Comparison of ENCODE assay signal across 19 cellular contexts in genomic region chr22:39209756-39210155, GRCh38. TPM values are rescaled to one million over a fixed set of nuclear protein-coding genes. Genes with fewer than 3 reads are reported as not detected.
DNase-seq lines count a peak whose midpoint lies in the region; ATAC-seq and TF ChIP-seq lines count a peak whose summit lies in the region.
"Had no signal": no experiment of that assay in that cellular context is flagged by ENCODE, and none has a peak within 500 bp of the region (broad histone marks: within the 10 kb centered on the region; RNA-seq: fewer than 3 reads in every experiment).

No MANE protein-coding gene starts in this region.

- H3K27me3 ChIP-seq in endodermal cell (ENCODE audit: control insufficient read depth, insufficient read depth, low read length, poor library complexity, severe bottlenecking), result no peaks in the 10 kb centered on the region
- no peaks in the 10 kb centered on the region for H3K27me3 ChIP-seq in aorta (ENCODE audit: control insufficient read depth in 1 of 2, insufficient read depth in 2 of 2, low read length in 1 of 2)
- H3K27me3 ChIP-seq in A673 (replicated peaks; ENCODE audit: insufficient read depth, low read depth, low read length, poor library complexity), result no peaks in the 10 kb centered on the region
- H3K27me3 ChIP-seq: cardiac muscle cell, hepatocyte, SJCRH30, vagina had no signal

- ATAC-seq in left cardiac atrium (no peak), Right ventricle myocardium superior (ENCODE audit: poor library complexity) (no peak), aorta (ENCODE audit: low FRiP score) (no peak), GM21381 (IDR thresholded peaks at IDR 0.05; ENCODE audit: unreplicated experiment) (no peak), HG03196 (IDR thresholded peaks at IDR 0.05; ENCODE audit: unreplicated experiment) (no peak)
- ATAC-seq: stimulated activated naive B cell treated with anti-CD40 and anti-IgM and Interleukin-4, amounts not matched to agents 10 μg/mL and 1 μg/mL and 100 μg/mL, for 72 hours had no signal

- WGBS in endodermal cell (ENCODE audit: insufficient coverage in 1 of 2, insufficient read length in 1 of 2), 2 experiments, result 83 to 92% methylated on average over 6 to 9 of the region's 9 CpGs
- 84 to 92% methylated on average over 9 of the region's 9 CpGs for WGBS in aorta, 2 donors

- TF ChIP-seq CTCF in endodermal cell (conservative IDR thresholded peaks at IDR 0.05) (peak; percentile 29), A673 (conservative IDR thresholded peaks at IDR 0.05; ENCODE audit: low read depth, low read length) (no peak)

- CTCF ChIA-PET in A673 (lab: Charles Lee), result no interaction called here

- H3K4me3 ChIP-seq in endodermal cell (ENCODE audit: low read length) (no peak overlapping the region), aorta (ENCODE audit: low read length in 2 of 2) (no peak overlapping the region), A673 (ENCODE audit: low read depth, low read length, poor library complexity, severe bottlenecking) (no peak overlapping the region)
- H3K4me3 ChIP-seq: cardiac muscle cell, hepatocyte, SJCRH30, smooth muscle cell, vagina had no signal

- H3K4me1 ChIP-seq in endodermal cell (ENCODE audit: control insufficient read depth, insufficient read depth, low read length), result no peaks in the 10 kb centered on the region
- H3K4me1 ChIP-seq in aorta (ENCODE audit: control insufficient read depth in 1 of 2, insufficient read depth in 2 of 2, low read length in 2 of 2), result no peaks in the 10 kb centered on the region
- H3K4me1 ChIP-seq in A673 (ENCODE audit: insufficient read depth, low read length, poor library complexity, severe bottlenecking), result no peaks in the 10 kb centered on the region

- H3K4me3 Mint-ChIP-seq in endodermal cell, result no peak overlapping the region
- H3K4me3 Mint-ChIP-seq: activated naive CD8-positive, alpha-beta T cell treated with anti-CD3 and anti-CD28 coated beads for 36 hours; stimulated activated naive B cell treated with anti-CD40 and anti-IgM and Interleukin-4, amounts not matched to agents 10 μg/mL and 1 μg/mL and 100 μg/mL, for 72 hours; T-helper 2 cell treated with Interferon-gamma antibody and Interleukin-4, amounts not matched to agents 5 μg/mL and 100 μg/mL, for 36 hours had no signal

- H3K27ac ChIP-seq in endodermal cell (ENCODE audit: low read depth, low read length), result no peak overlapping the region
- no peak overlapping the region for H3K27ac ChIP-seq in aorta (ENCODE audit: low read depth in 1 of 2, low read length in 2 of 2)
- H3K27ac ChIP-seq in A673 (ENCODE audit: low read depth, low read length, poor library complexity, severe bottlenecking), result no peak overlapping the region
- H3K27ac ChIP-seq: cardiac muscle cell, hepatocyte, SJCRH30, vagina had no signal

- H3K9me3 ChIP-seq in endodermal cell (ENCODE audit: control insufficient read depth, low read length) (no peaks in the 10 kb centered on the region), aorta (ENCODE audit: control insufficient read depth, low read length) (no peaks in the 10 kb centered on the region), A673 (ENCODE audit: low read depth, low read length, poor library complexity, severe bottlenecking) (no peaks in the 10 kb centered on the region)
- H3K9me3 ChIP-seq: SJCRH30, vagina had no signal

- no peaks in the 10 kb centered on the region for H3K36me3 ChIP-seq in endodermal cell (ENCODE audit: control insufficient read depth, insufficient read depth, low read length)
- H3K36me3 ChIP-seq in aorta (ENCODE audit: control insufficient read depth in 1 of 2, insufficient read depth in 2 of 2, low read length in 1 of 2), result no peaks in the 10 kb centered on the region
- H3K36me3 ChIP-seq in A673 (ENCODE audit: insufficient read depth, low read length, poor library complexity, severe bottlenecking), result no peaks in the 10 kb centered on the region
- H3K36me3 ChIP-seq: cardiac muscle cell, SJCRH30, vagina had no signal

- H3K9me3 Mint-ChIP-seq in endodermal cell, result no peaks in the 10 kb centered on the region
- H3K9me3 Mint-ChIP-seq: activated naive CD8-positive, alpha-beta T cell treated with anti-CD3 and anti-CD28 coated beads for 36 hours; stimulated activated naive B cell treated with anti-CD40 and anti-IgM and Interleukin-4, amounts not matched to agents 10 μg/mL and 1 μg/mL and 100 μg/mL, for 72 hours; T-helper 2 cell treated with Interferon-gamma antibody and Interleukin-4, amounts not matched to agents 5 μg/mL and 100 μg/mL, for 36 hours had no signal

- intact Hi-C loops in left cardiac atrium (cut with DNase I), result no loop called here
- intact Hi-C loops in Right ventricle myocardium superior (cut with DNase I), result no loop called here
- intact Hi-C loops in aorta (cut with DNase I), result no loop called here
- intact Hi-C loops in A673 (cut with micrococcal nuclease; ENCODE audit: unreplicated experiment), result no loop called here

- H3K27me3 Mint-ChIP-seq in endodermal cell (ENCODE audit: insufficient read depth), result no peaks in the 10 kb centered on the region

- no peaks in the 10 kb centered on the region for H3K36me3 Mint-ChIP-seq in endodermal cell (ENCODE audit: low read depth)
- H3K36me3 Mint-ChIP-seq: activated naive CD8-positive, alpha-beta T cell treated with anti-CD3 and anti-CD28 coated beads for 36 hours; stimulated activated naive B cell treated with anti-CD40 and anti-IgM and Interleukin-4, amounts not matched to agents 10 μg/mL and 1 μg/mL and 100 μg/mL, for 72 hours had no signal

- no peak overlapping the region for H3K27ac Mint-ChIP-seq in endodermal cell
- H3K27ac Mint-ChIP-seq: activated naive CD8-positive, alpha-beta T cell treated with anti-CD3 and anti-CD28 coated beads for 36 hours; stimulated activated naive B cell treated with anti-CD40 and anti-IgM and Interleukin-4, amounts not matched to agents 10 μg/mL and 1 μg/mL and 100 μg/mL, for 72 hours; T-helper 2 cell treated with Interferon-gamma antibody and Interleukin-4, amounts not matched to agents 5 μg/mL and 100 μg/mL, for 36 hours had no signal

- POLR2A ChIA-PET in A673 (lab: Charles Lee; ENCODE audit: low non-redundant PET), result no interaction called here

- H3K4me1 Mint-ChIP-seq in endodermal cell, result peaks cover 20% of the 10 kb centered on the region

- no TSS peak for BruUV-seq in A673 (replicated peaks; lab: Mats Ljungman, UMichigan)

- peak; percentile 7 for DNase-seq in left cardiac atrium
- DNase-seq in Right ventricle myocardium superior, result no peak
- peak; percentile 75 for DNase-seq in NCI-H2196 treated with DMSO at 0.1 percent for 48 hours (lab: John Stamatoyannopoulos, UW; ENCODE audit: unreplicated experiment)
- DNase-seq in endodermal cell, result peak; percentile 66
- DNase-seq in aorta, result peak; percentile 25 to 73
- no peak for DNase-seq in A673 (ENCODE audit: low spot score)
- DNase-seq: activated CD4-positive, alpha-beta T cell treated with anti-CD3 and anti-CD28 coated beads for 4 hours; activated naive CD8-positive, alpha-beta T cell treated with anti-CD3 and anti-CD28 coated beads for 36 hours; effector memory CD4-positive, alpha-beta T cell; NCI-H1048; SJCRH30; stimulated activated naive B cell treated with anti-CD40 and anti-IgM and Interleukin-4, amounts not matched to agents 10 μg/mL and 1 μg/mL and 100 μg/mL, for 72 hours had no signal

- H3K9ac ChIP-seq in endodermal cell (ENCODE audit: extremely low read depth, low read length, poor library complexity, severe bottlenecking), result no peak overlapping the region

RNA-seq across cellular contexts. Expression of gene PDGFB, which starts 35.0 kb away (rescaled TPM):
- total RNA-seq in left cardiac atrium (10 to 100 TPM; 17.5 to 51.2 TPM), Right ventricle myocardium superior (16.2 TPM), endodermal cell (10 to 100 TPM in 1 of 2 donors, 1 to 10 TPM in 1; 5.9 to 10.4 TPM), aorta (10 to 100 TPM in 1 of 2 donors, 1 to 10 TPM in 1; 6.7 to 20.7 TPM), A673 (2021) (0.09 and 0.13 TPM in 2 replicates)
- 3.5 TPM for polyA plus RNA-seq in endodermal cell (2013, experiment 1 of 2)
- 3.3 TPM for polyA plus RNA-seq in endodermal cell (2013, experiment 2 of 2)
- 1 to 10 TPM in 1 of 2 donors, under 1 TPM in 1; 0.97 to 1.9 TPM for polyA plus RNA-seq in aorta

RNA-seq across cellular contexts. Expression of gene CBX7, which starts 57.3 kb away (rescaled TPM):
- total RNA-seq in left cardiac atrium, result 10 to 100 TPM; 54.5 to 63.7 TPM
- 69.9 TPM for total RNA-seq in Right ventricle myocardium superior
- total RNA-seq in endodermal cell, result 10 to 100 TPM; 14.2 to 22.0 TPM
- polyA plus RNA-seq in endodermal cell (2013, experiment 1 of 2), result 6.0 TPM
- polyA plus RNA-seq in endodermal cell (2013, experiment 2 of 2), result 5.8 TPM
- 10 to 100 TPM; 90.5 to 93.4 TPM for total RNA-seq in aorta
- polyA plus RNA-seq in aorta, result 100 to 1,000 TPM in 1 of 2 donors, 10 to 100 TPM in 1; 74.8 to 110 TPM
- total RNA-seq in A673 (2021), result 2.8 and 3.8 TPM in 2 replicates

Comparison
In these comparisons a context has a peak if more than half of its experiments do, and no peak if none do; other contexts are left out.
1. DNase-seq: peak in left cardiac atrium (single experiment), NCI-H2196 treated with DMSO at 0.1 percent for 48 hours (single experiment), endodermal cell (single experiment) and aorta (2 of 2); none in Right ventricle myocardium superior (single experiment) and A673 (single experiment).